In genomic region chr11:23284626-23285025, GRCh38 we compare ENCODE assay signal across 30 cellular contexts.
DNase-seq lines count a peak whose midpoint lies in the region; ATAC-seq, FAIRE-seq and TF ChIP-seq lines count a peak whose summit lies in the region.
"Had no signal": no experiment of that assay in that cellular context is flagged by ENCODE, and none has a peak within 500 bp of the region (broad histone marks: within the 10 kb centered on the region; RNA-seq: fewer than 3 reads in every experiment).

No MANE protein-coding gene starts in this region.

- H3K9ac ChIP-seq in GM23248 (no peak overlapping the region), astrocyte (ENCODE audit: low read length) (no peak overlapping the region)
- H3K9ac ChIP-seq: BLaER1, parathyroid adenoma had no signal

- H3K4me1 Mint-ChIP-seq in astrocyte (ENCODE audit: low read depth, unreplicated experiment), result peaks cover 1% of the 10 kb centered on the region
- H3K4me1 Mint-ChIP-seq: activated CD4-positive, alpha-beta T cell treated with anti-CD3 and anti-CD28 coated beads, Interleukin-2, amount 10 ng/mL, durations not matched to agents 7 days and 5 days; GM23338; WTC11 had no signal

- no peak overlapping the region; the same call in 1 of the 2 replicates for H2AFZ ChIP-seq in GM23248
- no peak overlapping the region for H2AFZ ChIP-seq in astrocyte (ENCODE audit: low read depth, low read length)
- H2AFZ ChIP-seq: GM23338, parathyroid adenoma had no signal

- no peaks in the 10 kb centered on the region for H3K27me3 Mint-ChIP-seq in astrocyte (ENCODE audit: low read depth, unreplicated experiment)
- H3K27me3 Mint-ChIP-seq: activated CD4-positive, alpha-beta T cell treated with anti-CD3 and anti-CD28 coated beads, Interleukin-2, amount 10 ng/mL, durations not matched to agents 7 days and 5 days had no signal

- in situ Hi-C loops in GM23248 (cut with MboI), result no loop called here

- H3K27me3 ChIP-seq in AG04450 (ENCODE audit: control insufficient read depth, insufficient read depth, low read length) (no peaks in the 10 kb centered on the region), GM23248 (replicated peaks; ENCODE audit: insufficient read depth) (no peaks in the 10 kb centered on the region), astrocyte (ENCODE audit: insufficient read depth, low read length) (no peaks in the 10 kb centered on the region)
- H3K27me3 ChIP-seq: BLaER1, Peyer's patch, right atrium auricular region, spleen, transverse colon had no signal

- H4K20me1 ChIP-seq in GM23248 (ENCODE audit: insufficient read depth) (no peaks in the 10 kb centered on the region), astrocyte (ENCODE audit: insufficient read depth, low read length) (no peaks in the 10 kb centered on the region)
- H4K20me1 ChIP-seq: BLaER1 had no signal

- no peak for ATAC-seq in left colon
- no peak for ATAC-seq in GM21526 (IDR thresholded peaks at IDR 0.05; ENCODE audit: low FRiP score, unreplicated experiment)
- ATAC-seq in HG03135 (IDR thresholded peaks at IDR 0.05; ENCODE audit: unreplicated experiment), result no peak
- ATAC-seq: activated T-cell treated with anti-CD3 and anti-CD28 coated beads, Interleukin-2, amount 50 U/mL, for 4 hours; GM23338; lower lobe of right lung; WTC11 had no signal

- H3K36me3 ChIP-seq in GM23248 (ENCODE audit: low read depth), result no peaks in the 10 kb centered on the region
- H3K36me3 ChIP-seq in astrocyte (ENCODE audit: insufficient read depth, low read length), result no peaks in the 10 kb centered on the region
- H3K36me3 ChIP-seq: BLaER1, lower lobe of right lung, Peyer's patch, right atrium auricular region, spleen, transverse colon had no signal

- H3F3A ChIP-seq in GM23248 (ENCODE audit: insufficient read depth), result peaks cover 29% of the 10 kb centered on the region

- intact Hi-C loops in cardiac septum (cut with DNase I), result no loop called here
- intact Hi-C loops in left colon (cut with DNase I, micrococcal nuclease), result no loop called here

- H3K9me3 ChIP-seq in AG04450 (ENCODE audit: control insufficient read depth, insufficient read depth, low read length) (no peaks in the 10 kb centered on the region), GM23248 (ENCODE audit: low read depth) (no peaks in the 10 kb centered on the region), astrocyte (ENCODE audit: insufficient read depth, low read depth, low read length) (no peaks in the 10 kb centered on the region)
- H3K9me3 ChIP-seq: BLaER1, lower lobe of right lung, Peyer's patch, right atrium auricular region, transverse colon had no signal

- CTCF ChIA-PET in AG04450 (lab: Charles Lee), result no interaction called here

- TF ChIP-seq CTCF in AG04450 (IDR thresholded peaks at IDR 0.05; ENCODE audit: low read depth, low read length) (no peak), astrocyte (IDR thresholded peaks at IDR 0.05; ENCODE audit: insufficient read depth, low read depth, low read length) (no peak), fibroblast of pulmonary artery (IDR thresholded peaks at IDR 0.05; ENCODE audit: low read length, missing control alignments) (no peak)

- peak; percentile 34 for DNase-seq in AG04450 (ENCODE audit: low read depth, low spot score)
- DNase-seq in GM23248, result peak; percentile 68
- DNase-seq in astrocyte (ENCODE audit: low read depth), result peak; percentile 50
- DNase-seq in fibroblast of pulmonary artery (ENCODE audit: low read depth), result peak; percentile 30
- DNase-seq in cardiac septum (ENCODE audit: low spot score), result no peak
- no peak for DNase-seq in left colon
- DNase-seq: 8988T; activated CD4-positive, alpha-beta T cell treated with anti-CD3 and anti-CD28 coated beads, Interleukin-2, amount 10 ng/mL, durations not matched to agents 7 days and 5 days; activated gamma-delta T cell treated with Interleukin-2 at 50 U/mL for 16 hours; activated T-cell treated with anti-CD3 and anti-CD28 coated beads, Interleukin-2, amount 50 U/mL, for 4 hours; COR-L47; head of caudate nucleus; kidney; lower lobe of right lung; NCI-H1092; NCI-H187; NCI-H2171; NCI-H510A treated with DMSO at 0.1 percent for 48 hours; Peyer's patch; spleen; SW 1271; transverse colon had no signal

- H3K36me3 Mint-ChIP-seq in astrocyte (ENCODE audit: low read depth, unreplicated experiment), result no peaks in the 10 kb centered on the region
- H3K36me3 Mint-ChIP-seq: WTC11 had no signal

- H3K4me3 ChIP-seq in AG04450 (ENCODE audit: low read depth, low read length), result no peak overlapping the region
- no peak overlapping the region for H3K4me3 ChIP-seq in GM23248
- no peak overlapping the region for H3K4me3 ChIP-seq in astrocyte (ENCODE audit: insufficient read depth, low read depth, low read length)
- no peak overlapping the region for H3K4me3 ChIP-seq in fibroblast of pulmonary artery (replicated peaks; ENCODE audit: low read depth, low read length)
- H3K4me3 ChIP-seq: BLaER1, coronary artery, GM23338, lower lobe of right lung, Peyer's patch, right atrium auricular region, spleen, transverse colon had no signal

- POLR2A ChIA-PET in AG04450 (lab: Yijun Ruan, JAX), result no interaction called here

- H3K4me2 ChIP-seq in GM23248 (ENCODE audit: unreplicated experiment), result peak overlapping the region; percentile 47
- H3K4me2 ChIP-seq in astrocyte (ENCODE audit: low read length), result no peak overlapping the region
- H3K4me2 ChIP-seq: BLaER1, GM23338 had no signal

- no peak overlapping the region for H3K27ac ChIP-seq in AG04450 (ENCODE audit: low read depth, low read length)
- H3K27ac ChIP-seq in GM23248, result no peak overlapping the region
- no peak overlapping the region for H3K27ac ChIP-seq in astrocyte (ENCODE audit: low read depth, low read length)
- H3K27ac ChIP-seq: BLaER1, coronary artery, lower lobe of right lung, parathyroid adenoma, Peyer's patch, right atrium auricular region, spleen, transverse colon had no signal

- H3K9me2 ChIP-seq in GM23248 (ENCODE audit: insufficient read depth), result 0 out of 2 replicates have a peak, but pooled peaks cover 3% of the 10 kb centered on the region

- no peak for FAIRE-seq in astrocyte (lab: Jason Lieb, UNC)
- FAIRE-seq: kidney had no signal

- H3K9me3 Mint-ChIP-seq in astrocyte (ENCODE audit: unreplicated experiment), result no peaks in the 10 kb centered on the region
- H3K9me3 Mint-ChIP-seq: activated CD4-positive, alpha-beta T cell treated with anti-CD3 and anti-CD28 coated beads, Interleukin-2, amount 10 ng/mL, durations not matched to agents 7 days and 5 days; GM23338; WTC11 had no signal

- H3K4me3 Mint-ChIP-seq in astrocyte (ENCODE audit: unreplicated experiment), result no peak overlapping the region
- H3K4me3 Mint-ChIP-seq: activated CD4-positive, alpha-beta T cell treated with anti-CD3 and anti-CD28 coated beads, Interleukin-2, amount 10 ng/mL, durations not matched to agents 7 days and 5 days; activated T-cell treated with anti-CD3 and anti-CD28 coated beads, Interleukin-2, amount 50 U/mL, for 4 hours; GM23338; WTC11 had no signal

- H3K79me2 ChIP-seq in GM23248 (ENCODE audit: insufficient read depth) (no peaks in the 10 kb centered on the region), astrocyte (ENCODE audit: insufficient read depth, low read length) (no peaks in the 10 kb centered on the region)
- H3K79me2 ChIP-seq: parathyroid adenoma had no signal

- no peak overlapping the region for H3K27ac Mint-ChIP-seq in astrocyte (ENCODE audit: unreplicated experiment)
- H3K27ac Mint-ChIP-seq: activated CD4-positive, alpha-beta T cell treated with anti-CD3 and anti-CD28 coated beads, Interleukin-2, amount 10 ng/mL, durations not matched to agents 7 days and 5 days; GM23338; WTC11 had no signal

- H3K4me1 ChIP-seq in GM23248 (ENCODE audit: insufficient read depth) (peaks cover 44% of the 10 kb centered on the region), astrocyte (ENCODE audit: insufficient read depth, low read length) (no peaks in the 10 kb centered on the region)
- H3K4me1 ChIP-seq: BLaER1, lower lobe of right lung, parathyroid adenoma, Peyer's patch, right atrium auricular region, spleen, transverse colon had no signal

Comparison
In these comparisons a context has a peak if more than half of its experiments do, and no peak if none do; other contexts are left out.
1. DNase-seq: peak in AG04450 (single experiment), GM23248 (single experiment), astrocyte (single experiment) and fibroblast of pulmonary artery (single experiment); none in cardiac septum (single experiment) and left colon (0 of 2).